In the genomic region with DNA sequence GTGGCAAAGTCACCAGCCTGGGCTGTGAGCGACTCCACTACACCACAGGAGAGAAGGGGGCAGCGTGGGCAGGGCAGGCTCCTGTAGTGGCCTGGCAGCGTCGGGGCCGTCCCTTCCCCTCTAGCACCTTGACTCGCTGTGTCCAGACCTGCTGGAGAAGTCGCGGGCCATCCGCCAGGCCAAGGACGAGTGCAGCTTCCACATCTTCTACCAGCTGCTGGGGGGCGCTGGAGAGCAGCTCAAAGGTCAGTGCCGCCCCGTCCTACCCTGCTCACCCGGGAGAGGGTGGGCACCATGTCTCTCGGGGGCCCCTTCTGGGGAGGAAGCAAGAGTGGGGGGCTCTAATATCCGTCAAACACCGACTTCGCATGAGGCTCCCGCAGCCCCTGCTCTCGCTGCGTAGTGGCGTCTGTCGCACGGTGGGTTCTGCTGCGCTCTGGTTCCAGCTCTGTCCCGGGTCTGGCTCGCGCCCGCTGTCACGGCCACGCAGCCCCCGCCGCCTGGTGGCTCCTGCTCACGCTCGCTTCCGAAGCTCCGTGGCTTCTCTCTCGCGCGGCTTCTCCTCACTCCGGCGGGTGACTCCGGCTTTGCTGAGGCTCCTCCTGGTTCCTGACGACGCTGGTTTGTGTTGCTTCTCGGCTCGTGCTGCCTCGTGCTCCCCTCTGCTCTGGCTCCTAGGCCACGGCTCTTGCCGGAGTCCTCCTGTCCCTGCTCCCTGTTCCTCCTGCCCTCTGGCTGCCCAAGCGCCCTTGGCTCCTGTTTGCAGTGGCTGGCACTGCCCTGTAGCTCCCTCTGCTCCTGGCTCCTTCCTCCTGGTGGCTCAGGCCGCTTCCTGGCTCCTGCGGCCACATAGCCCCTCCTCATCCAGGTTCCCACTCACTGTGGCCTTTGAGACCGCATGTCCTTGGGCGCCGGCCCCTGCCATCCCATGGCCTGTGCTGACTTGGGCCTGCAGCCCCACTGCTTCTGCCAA, we compare ENCODE assay signal across 16 cellular contexts. TPM values are rescaled to one million over a fixed set of nuclear protein-coding genes. Genes with fewer than 3 reads are reported as not detected.
DNase-seq lines count a peak whose midpoint lies in the region; ATAC-seq, FAIRE-seq and TF ChIP-seq lines count a peak whose summit lies in the region.
"Had no signal": no experiment of that assay in that cellular context is flagged by ENCODE, and none has a peak within 500 bp of the region (broad histone marks: within the 10 kb centered on the region; RNA-seq: fewer than 3 reads in every experiment).

No MANE protein-coding gene starts in this region.

- TF ChIP-seq POLR2A in NB4 (IDR thresholded peaks at IDR 0.05; ENCODE audit: extremely low read depth, insufficient read length) (no peak), GM12891 (IDR thresholded peaks at IDR 0.05; ENCODE audit: low read depth, low read length) (no peak)

- FAIRE-seq in GM12891 (lab: Jason Lieb, UNC), result no peak
- FAIRE-seq: islet of Langerhans had no signal

- no peaks in the 10 kb centered on the region for H3K27me3 ChIP-seq in DOHH2 (ENCODE audit: control insufficient read depth, low read length)
- H3K27me3 ChIP-seq in endodermal cell (ENCODE audit: control insufficient read depth, insufficient read depth, low read length, poor library complexity, severe bottlenecking), result no peaks in the 10 kb centered on the region

- no peak for ATAC-seq in sciatic nerve
- no peak for ATAC-seq in HG02571 (IDR thresholded peaks at IDR 0.05; ENCODE audit: unreplicated experiment)

- H3K27me3 Mint-ChIP-seq in endodermal cell (ENCODE audit: insufficient read depth) (peaks cover 13% of the 10 kb centered on the region), neural crest cell (ENCODE audit: low read depth) (peaks cover 8% of the 10 kb centered on the region)
- H3K27me3 Mint-ChIP-seq: activated CD4-positive, alpha-beta T cell treated with anti-CD3 and anti-CD28 coated beads, Interleukin-2, amount 10 ng/mL, durations not matched to agents 24 days and 14 days had no signal

- no peak overlapping the region for H3K4me3 ChIP-seq in DOHH2 (ENCODE audit: low read length)
- H3K4me3 ChIP-seq in NB4 (ENCODE audit: low read depth, low read length), result no peak overlapping the region
- H3K4me3 ChIP-seq in endodermal cell (ENCODE audit: low read length), result no peak overlapping the region

- no peaks in the 10 kb centered on the region for H3F3A ChIP-seq in DOHH2 (ENCODE audit: control insufficient read depth, insufficient read depth)

- H3K36me3 ChIP-seq in DOHH2 (ENCODE audit: control insufficient read depth, low read length) (no peaks in the 10 kb centered on the region), endodermal cell (ENCODE audit: control insufficient read depth, insufficient read depth, low read length) (no peaks in the 10 kb centered on the region)
- H3K36me3 ChIP-seq: neutrophil had no signal

- H3K4me2 ChIP-seq in DOHH2 (ENCODE audit: low read length), result no peak overlapping the region

- H4K20me1 ChIP-seq in DOHH2 (ENCODE audit: control insufficient read depth, insufficient read depth, low read depth, low read length), result no peaks in the 10 kb centered on the region

- H3K36me3 Mint-ChIP-seq in endodermal cell (ENCODE audit: low read depth), result peaks cover 4% of the 10 kb centered on the region
- H3K36me3 Mint-ChIP-seq in neural crest cell (ENCODE audit: low read depth), result no peaks in the 10 kb centered on the region
- H3K36me3 Mint-ChIP-seq: activated naive CD4-positive, alpha-beta T cell treated with anti-CD3 and anti-CD28 coated beads, Interleukin-2, amount 10 ng/mL, durations not matched to agents 7 days and 5 days had no signal

- DNase-seq in NB4 (ENCODE audit: low read depth) (peak; percentile 22), endodermal cell (peak; percentile 91), neural crest cell (ENCODE audit: low read depth, low spot score) (no peak), GM12891 (ENCODE audit: insufficient read length, low spot score) (no peak), SW480 (ENCODE audit: low spot score) (no peak), sciatic nerve (ENCODE audit: low spot score) (no peak)
- DNase-seq: activated CD4-positive, alpha-beta T cell treated with anti-CD3 and anti-CD28 coated beads, Interleukin-2, amount 10 ng/mL, durations not matched to agents 24 days and 14 days; activated naive CD4-positive, alpha-beta T cell treated with anti-CD3 and anti-CD28 coated beads, Interleukin-2, amount 10 ng/mL, durations not matched to agents 7 days and 5 days; cortex of kidney; NCI-H226; SIG-M5; stimulated activated CD4-positive, alpha-beta T cell treated with anti-CD3 and anti-CD28 coated beads, Interleukin-2, amount 100 ng/mL, for 48 hours had no signal

- H3K9ac ChIP-seq in endodermal cell (ENCODE audit: extremely low read depth, low read length, poor library complexity, severe bottlenecking), result no peak overlapping the region

- H3K9me3 Mint-ChIP-seq in endodermal cell (no peaks in the 10 kb centered on the region), neural crest cell (no peaks in the 10 kb centered on the region)
- H3K9me3 Mint-ChIP-seq: activated CD4-positive, alpha-beta T cell treated with anti-CD3 and anti-CD28 coated beads, Interleukin-2, amount 10 ng/mL, durations not matched to agents 24 days and 14 days; activated naive CD4-positive, alpha-beta T cell treated with anti-CD3 and anti-CD28 coated beads, Interleukin-2, amount 10 ng/mL, durations not matched to agents 7 days and 5 days had no signal

- WGBS in endodermal cell (ENCODE audit: insufficient coverage in 1 of 2, insufficient read length in 1 of 2), 2 experiments, result 71 to 82% methylated on average over 35 to 56 of the region's 56 CpGs

- peak; percentile 34 for TF ChIP-seq CTCF in DOHH2 (IDR thresholded peaks at IDR 0.05; ENCODE audit: low read depth, low read length, poor library complexity, severe bottlenecking)
- TF ChIP-seq CTCF in NB4 (IDR thresholded peaks at IDR 0.05; ENCODE audit: low read depth, low read length), result peak; percentile 31
- peak; percentile 82 for TF ChIP-seq CTCF in endodermal cell (conservative IDR thresholded peaks at IDR 0.05)
- TF ChIP-seq CTCF in neural crest cell (conservative IDR thresholded peaks at IDR 0.05), result peak; percentile 23

- H3K4me1 Mint-ChIP-seq in endodermal cell (peaks cover 9% of the 10 kb centered on the region), neural crest cell (peaks cover 12% of the 10 kb centered on the region)
- H3K4me1 Mint-ChIP-seq: activated CD4-positive, alpha-beta T cell treated with anti-CD3 and anti-CD28 coated beads, Interleukin-2, amount 10 ng/mL, durations not matched to agents 24 days and 14 days; activated naive CD4-positive, alpha-beta T cell treated with anti-CD3 and anti-CD28 coated beads, Interleukin-2, amount 10 ng/mL, durations not matched to agents 7 days and 5 days had no signal

- intact Hi-C loops in sciatic nerve (cut with DNase I), result no loop called here

- H3K9me2 ChIP-seq in DOHH2 (replicated peaks; ENCODE audit: control insufficient read depth, low read length), result no peaks in the 10 kb centered on the region

- no peaks in the 10 kb centered on the region for H3K9me3 ChIP-seq in DOHH2 (ENCODE audit: control insufficient read depth, insufficient read depth, low read length)
- H3K9me3 ChIP-seq in endodermal cell (ENCODE audit: control insufficient read depth, low read length), result no peaks in the 10 kb centered on the region
- H3K9me3 ChIP-seq: neutrophil had no signal

- H3K4me3 Mint-ChIP-seq in endodermal cell (peak overlapping the region; percentile 37), neural crest cell (no peak overlapping the region)
- H3K4me3 Mint-ChIP-seq: activated CD4-positive, alpha-beta T cell treated with anti-CD3 and anti-CD28 coated beads, Interleukin-2, amount 10 ng/mL, durations not matched to agents 24 days and 14 days; activated naive CD4-positive, alpha-beta T cell treated with anti-CD3 and anti-CD28 coated beads, Interleukin-2, amount 10 ng/mL, durations not matched to agents 7 days and 5 days had no signal

- H3K4me1 ChIP-seq in DOHH2 (ENCODE audit: control insufficient read depth, low read length) (no peaks in the 10 kb centered on the region), endodermal cell (ENCODE audit: control insufficient read depth, insufficient read depth, low read length) (no peaks in the 10 kb centered on the region)

- H3K79me2 ChIP-seq in DOHH2 (ENCODE audit: control insufficient read depth, low read length), result no peaks in the 10 kb centered on the region

- H3K27ac ChIP-seq in DOHH2 (ENCODE audit: low read depth, low read length) (no peak overlapping the region), endodermal cell (ENCODE audit: low read depth, low read length) (no peak overlapping the region)
- H3K27ac ChIP-seq: neutrophil had no signal

- no peak overlapping the region for H3K27ac Mint-ChIP-seq in endodermal cell
- no peak overlapping the region for H3K27ac Mint-ChIP-seq in neural crest cell (ENCODE audit: unreplicated experiment)
- H3K27ac Mint-ChIP-seq: activated CD4-positive, alpha-beta T cell treated with anti-CD3 and anti-CD28 coated beads, Interleukin-2, amount 10 ng/mL, durations not matched to agents 24 days and 14 days; activated naive CD4-positive, alpha-beta T cell treated with anti-CD3 and anti-CD28 coated beads, Interleukin-2, amount 10 ng/mL, durations not matched to agents 7 days and 5 days had no signal

TF ChIP-seq in GM12891, 5 proteins besides CTCF, POLR2A, EP300 and RAD21:
- TF ChIP-seq POLR2AphosphoS5 (IDR thresholded peaks at IDR 0.05; ENCODE audit: low read depth, low read length) (no peak), POU2F2 (IDR thresholded peaks at IDR 0.05; ENCODE audit: low read depth, low read length) (no peak), SPI1 (IDR thresholded peaks at IDR 0.05; ENCODE audit: low read depth, low read length) (no peak), PAX5 (IDR thresholded peaks at IDR 0.05; ENCODE audit: insufficient read depth, low read length, severe bottlenecking) (no peak), TAF1 (IDR thresholded peaks at IDR 0.05; ENCODE audit: low read depth, low read length) (no peak)
TF ChIP-seq in GM12891: peak in this region for 0.

RNA-seq across cellular contexts. Expression of a gene that starts 27.2 kb away (rescaled TPM):
- total RNA-seq in endodermal cell (10 to 100 TPM; 12.8 to 16.7 TPM), neural crest cell (4.0 and 4.7 TPM in 2 replicates), sciatic nerve (48.7 TPM)
- 1.1 TPM for polyA plus RNA-seq in endodermal cell (2013, experiment 1 of 2)
- 0.99 TPM for polyA plus RNA-seq in endodermal cell (2013, experiment 2 of 2)
- polyA plus RNA-seq in GM12891 (2012; ENCODE audit: low read depth, missing spikeins), result 0.21 TPM
- total RNA-seq: activated CD4-positive, alpha-beta T cell treated with anti-CD3 and anti-CD28 coated beads, Interleukin-2, amount 10 ng/mL, durations not matched to agents 24 days and 14 days had no signal

Comparison
In these comparisons a context has a peak if more than half of its experiments do, and no peak if none do; other contexts are left out.
1. CTCF ChIP-seq: peak in every context shown above with its lines; median percentile 82 in endodermal cell; 34 in DOHH2; 31 in NB4; 23 in neural crest cell.
2. DNase-seq: peak in NB4 (single experiment) and endodermal cell (single experiment); none in neural crest cell (single experiment), GM12891 (single experiment), SW480 (single experiment) and sciatic nerve (single experiment).